ENCODE assay signal across 19 cellular contexts in the genomic region with DNA sequence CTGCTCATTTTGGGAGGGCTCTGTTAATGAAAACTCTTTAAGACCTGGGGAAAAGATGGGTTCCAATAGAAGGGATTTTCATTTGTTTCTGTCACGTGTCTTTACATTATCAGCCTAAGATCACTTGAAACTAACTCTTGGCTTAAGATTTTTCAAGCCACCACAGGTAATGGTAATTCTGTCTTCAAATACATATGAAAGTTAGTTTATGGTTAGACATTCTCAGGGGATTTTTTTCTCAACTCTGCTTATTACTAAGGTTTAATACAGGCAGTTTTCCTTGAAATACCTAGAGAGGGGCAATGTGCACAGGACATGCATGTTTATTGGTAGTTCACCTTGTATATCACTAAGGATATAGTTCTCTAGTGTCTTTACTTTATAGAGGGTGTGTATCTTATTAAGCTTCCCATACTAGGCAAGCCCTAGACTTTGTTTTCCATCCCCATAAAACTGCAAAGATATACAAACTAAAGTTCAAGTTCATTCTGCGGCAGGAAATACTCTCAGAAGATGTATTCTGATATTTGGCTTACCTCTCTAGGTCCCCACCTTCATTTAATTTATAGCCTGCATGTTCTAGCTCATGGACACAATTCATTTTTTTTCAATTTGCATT. TPM values are rescaled to one million over a fixed set of nuclear protein-coding genes. Genes with fewer than 3 reads are reported as not detected.
"Had no signal": no experiment of that assay in that cellular context is flagged by ENCODE, and none has a peak within 500 bp of the region (broad histone marks: within the 10 kb centered on the region; RNA-seq: fewer than 3 reads in every experiment).

No MANE protein-coding gene starts in this region.

- ATAC-seq: body of pancreas; left cardiac atrium; stimulated activated naive CD8-positive, alpha-beta T cell treated with anti-CD3 and anti-CD28 coated beads, Interleukin-15, amount 100 ng/mL, for 72 hours had no signal

- H3K36me3 ChIP-seq: ovary had no signal

- H3K9me3 ChIP-seq: body of pancreas, ovary, thoracic aorta had no signal

- DNase-seq: activated CD4-positive, alpha-beta T cell treated with anti-CD3 and anti-CD28 coated beads, Interleukin-2, amount 50 U/mL, for 4 hours; activated CD4-positive, CD25-positive, alpha-beta regulatory T cell treated with anti-CD3 and anti-CD28 coated beads, Interleukin-2, amount 50 U/mL, for 72 hours; activated effector memory CD4-positive, alpha-beta T cell treated with Interleukin-2 at 50 U/mL for 16 hours; activated T-cell treated with anti-CD3 and anti-CD28 coated beads, Interleukin-2, amount 50 U/mL, for 1 hour; amniotic stem cell; body of pancreas; central memory CD4-positive, alpha-beta T cell; dermis blood vessel endothelial cell; left cardiac atrium; ovary; retina; stimulated activated CD4-positive, alpha-beta T cell treated with anti-CD3 and anti-CD28 coated beads, Interleukin-15, amount 100 ng/mL, for 24 hours; stimulated activated CD4-positive, alpha-beta T cell treated with anti-CD3 and anti-CD28 coated beads, Interleukin-4, amount 100 ng/mL, for 24 hours; stimulated activated naive CD8-positive, alpha-beta T cell treated with anti-CD3 and anti-CD28 coated beads, Interleukin-15, amount 100 ng/mL, for 72 hours had no signal

- H3K27ac ChIP-seq: body of pancreas, ovary, thoracic aorta had no signal

- H3K4me3 ChIP-seq: body of pancreas, lung, ovary had no signal

- H3K9me3 Mint-ChIP-seq: activated naive CD4-positive, alpha-beta T cell treated with anti-CD3 and anti-CD28 coated beads, Interleukin-2, amount 50 U/mL, for 24 hours; stimulated activated naive CD8-positive, alpha-beta T cell treated with anti-CD3 and anti-CD28 coated beads, Interleukin-15, amount 100 ng/mL, for 72 hours; T-helper 2 cell treated with Interferon-gamma antibody and Interleukin-4, amounts not matched to agents 5 μg/mL and 100 μg/mL, for 36 hours had no signal

- H3K4me3 Mint-ChIP-seq: neural crest cell; stimulated activated naive CD8-positive, alpha-beta T cell treated with anti-CD3 and anti-CD28 coated beads, Interleukin-15, amount 100 ng/mL, for 72 hours had no signal

- H3K27me3 ChIP-seq: body of pancreas, ovary had no signal

- H3K4me1 ChIP-seq: body of pancreas had no signal

- H3K4me1 Mint-ChIP-seq: stimulated activated naive CD8-positive, alpha-beta T cell treated with anti-CD3 and anti-CD28 coated beads, Interleukin-15, amount 100 ng/mL, for 72 hours had no signal

- H3K36me3 Mint-ChIP-seq: activated naive CD4-positive, alpha-beta T cell treated with anti-CD3 and anti-CD28 coated beads, Interleukin-2, amount 50 U/mL, for 24 hours had no signal

- H3K27ac Mint-ChIP-seq: activated naive CD4-positive, alpha-beta T cell treated with anti-CD3 and anti-CD28 coated beads, Interleukin-2, amount 50 U/mL, for 24 hours; T-helper 2 cell treated with Interferon-gamma antibody and Interleukin-4, amounts not matched to agents 5 μg/mL and 100 μg/mL, for 36 hours had no signal

RNA-seq across cellular contexts. Expression of a gene that starts 38.2 kb away (rescaled TPM):
- total RNA-seq: body of pancreas, neural crest cell had no signal
